ENCODE assay signal across 11 cellular contexts in genomic region chr12:109115404-109115757, GRCh38. TPM values are rescaled to one million over a fixed set of nuclear protein-coding genes. Genes with fewer than 3 reads are reported as not detected.
DNase-seq lines count a peak whose midpoint lies in the region; ATAC-seq and TF ChIP-seq lines count a peak whose summit lies in the region.
"Had no signal": no experiment of that assay in that cellular context is flagged by ENCODE, and none has a peak within 500 bp of the region (broad histone marks: within the 10 kb centered on the region; RNA-seq: fewer than 3 reads in every experiment).

No MANE protein-coding gene starts in this region.

- no peaks in the 10 kb centered on the region for H3K36me3 ChIP-seq in parathyroid adenoma (ENCODE audit: control insufficient read depth, insufficient read depth, low read length)

- H3K27me3 Mint-ChIP-seq in type B pancreatic cell: no peaks in the 10 kb centered on the region
- H3K27me3 Mint-ChIP-seq in CD4-positive, alpha-beta T cell: no peaks in the 10 kb centered on the region
- no peaks in the 10 kb centered on the region for H3K27me3 Mint-ChIP-seq in Calu3 (ENCODE audit: unreplicated experiment)
- H3K27me3 Mint-ChIP-seq: activated naive CD8-positive, alpha-beta T cell had no signal

- peak overlapping the region; percentile 72 for H3K4me2 ChIP-seq in parathyroid adenoma (ENCODE audit: low read length)

- no peak overlapping the region for H2AFZ ChIP-seq in parathyroid adenoma

- H3K4me1 ChIP-seq in parathyroid adenoma: peaks cover 64% of the 10 kb centered on the region

- POLR2A ChIA-PET in CD4-positive, alpha-beta T cell (lab: Charles Lee): no interaction called here

- no TSS peak for BruUV-seq in Calu3 (replicated peaks; lab: Mats Ljungman, UMichigan)

- H3K4me3 ChIP-seq in parathyroid adenoma (ENCODE audit: low read depth, low read length): peak overlapping the region; percentile 41

- no peaks in the 10 kb centered on the region for H3K9me3 Mint-ChIP-seq in type B pancreatic cell
- no peaks in the 10 kb centered on the region for H3K9me3 Mint-ChIP-seq in CD4-positive, alpha-beta T cell
- no peaks in the 10 kb centered on the region for H3K9me3 Mint-ChIP-seq in Calu3 (ENCODE audit: low read depth, unreplicated experiment)
- H3K9me3 Mint-ChIP-seq: neural crest cell had no signal

- H3K27ac ChIP-seq in angular gyrus (ENCODE audit: low read depth, low read length) (peak overlapping the region; percentile 91), parathyroid adenoma (peak overlapping the region; percentile 92)
- no peak overlapping the region for H3K27ac ChIP-seq in CD4-positive, alpha-beta T cell (ENCODE audit: low read depth, low read length)

- H3K9me3 ChIP-seq in parathyroid adenoma (ENCODE audit: control insufficient read depth, low read length): no peaks in the 10 kb centered on the region
- H3K9me3 ChIP-seq in CD4-positive, alpha-beta T cell (ENCODE audit: control insufficient read depth, low read length): no peaks in the 10 kb centered on the region

- no peak overlapping the region for H3K9ac ChIP-seq in parathyroid adenoma

- no peak for DNase-seq in left ventricle myocardium superior
- no peak for DNase-seq in type B pancreatic cell (ENCODE audit: extremely low spot score, unreplicated experiment)
- no peak for DNase-seq in NK-92 (lab: John Stamatoyannopoulos, UW; ENCODE audit: unreplicated experiment)
- no peak for DNase-seq in CD4-positive, alpha-beta T cell
- no peak for DNase-seq in Calu3
- DNase-seq: activated CD4-positive, CD25-positive, alpha-beta regulatory T cell; NCI-H748 treated with DMSO at 0.1 percent for 48 hours had no signal

- no peak for TF ChIP-seq CTCF in parathyroid adenoma (IDR thresholded peaks at IDR 0.05)
- no peak for TF ChIP-seq CTCF in type B pancreatic cell (conservative IDR thresholded peaks at IDR 0.05)
- no peak for TF ChIP-seq CTCF in CD4-positive, alpha-beta T cell (IDR thresholded peaks at IDR 0.05)
- TF ChIP-seq CTCF in Calu3 (IDR thresholded peaks at IDR 0.05; ENCODE audit: unreplicated experiment): no peak

- intact Hi-C loops in left ventricle myocardium superior (cut with micrococcal nuclease) (no loop called here), Calu3 (cut with micrococcal nuclease; ENCODE audit: unreplicated experiment) (no loop called here)
- intact Hi-C loops in CD4-positive, alpha-beta T cell (cut with DNase I, micrococcal nuclease): no loop called here

- H3K4me1 Mint-ChIP-seq in type B pancreatic cell (ENCODE audit: unreplicated experiment) (peaks cover 46% of the 10 kb centered on the region), Calu3 (ENCODE audit: low read depth, unreplicated experiment) (peaks cover 13% of the 10 kb centered on the region)
- peaks cover 39% of the 10 kb centered on the region for H3K4me1 Mint-ChIP-seq in CD4-positive, alpha-beta T cell (ENCODE audit: low read depth)

- peak; percentile 1 for ATAC-seq in left ventricle myocardium superior
- ATAC-seq in CD4-positive, alpha-beta T cell (ENCODE audit: poor library complexity): no peak

- H3K36me3 Mint-ChIP-seq in type B pancreatic cell (no peaks in the 10 kb centered on the region), Calu3 (ENCODE audit: insufficient read depth, unreplicated experiment) (peaks cover 9% of the 10 kb centered on the region)
- no peaks in the 10 kb centered on the region for H3K36me3 Mint-ChIP-seq in CD4-positive, alpha-beta T cell (ENCODE audit: low read depth)
- H3K36me3 Mint-ChIP-seq: activated naive CD8-positive, alpha-beta T cell had no signal

- H3K27ac Mint-ChIP-seq in type B pancreatic cell: peak overlapping the region; percentile 65
- H3K27ac Mint-ChIP-seq in CD4-positive, alpha-beta T cell: no peak overlapping the region
- H3K27ac Mint-ChIP-seq in Calu3 (ENCODE audit: unreplicated experiment): no peak overlapping the region
- H3K27ac Mint-ChIP-seq: activated naive CD8-positive, alpha-beta T cell had no signal

- peaks cover 15% of the 10 kb centered on the region for H3K79me2 ChIP-seq in parathyroid adenoma

- H3K4me3 Mint-ChIP-seq in type B pancreatic cell (peak overlapping the region; percentile 4), Calu3 (ENCODE audit: low read depth, unreplicated experiment) (no peak overlapping the region)
- H3K4me3 Mint-ChIP-seq in CD4-positive, alpha-beta T cell: no peak overlapping the region
- H3K4me3 Mint-ChIP-seq: neural crest cell had no signal

- CTCF ChIA-PET in CD4-positive, alpha-beta T cell (lab: Charles Lee): no interaction called here
- CTCF ChIA-PET in Calu3 (lab: Charles Lee): interaction anchor here (0.6 kb wide), 1 partner anchor 54 kb away, joined by 3 read pairs; no protein-coding TSS in a partner anchor

- no peaks in the 10 kb centered on the region for H3K27me3 ChIP-seq in parathyroid adenoma (ENCODE audit: control insufficient read depth, insufficient read depth, low read length)
- H3K27me3 ChIP-seq in CD4-positive, alpha-beta T cell (ENCODE audit: control insufficient read depth, insufficient read depth, low read length): no peaks in the 10 kb centered on the region

RNA-seq across cellular contexts. Expression of gene ACACB, which starts 1.0 kb away (rescaled TPM):
- total RNA-seq in left ventricle myocardium superior (177 TPM), type B pancreatic cell (ENCODE audit: low replicate concordance) (14.6 and 22.7 TPM in 2 replicates), Calu3 (2022) (6.2 and 6.8 TPM in 2 replicates)
- total RNA-seq in CD4-positive, alpha-beta T cell: 10 to 100 TPM; 30.3 to 32.2 TPM

RNA-seq across cellular contexts. Expression of gene UNG, which starts 18.0 kb away (rescaled TPM):
- total RNA-seq in left ventricle myocardium superior (25.9 TPM), type B pancreatic cell (ENCODE audit: low replicate concordance) (49.8 and 63.0 TPM in 2 replicates), Calu3 (2022) (77.7 and 79.2 TPM in 2 replicates)
- 1 to 10 TPM; 3.3 to 3.6 TPM for total RNA-seq in CD4-positive, alpha-beta T cell

RNA-seq across cellular contexts. Expression of gene ALKBH2, which starts 22.1 kb away (rescaled TPM):
- total RNA-seq in left ventricle myocardium superior (6.6 TPM), type B pancreatic cell (ENCODE audit: low replicate concordance) (19.6 and 31.4 TPM in 2 replicates), Calu3 (2022) (43.1 and 43.2 TPM in 2 replicates)
- 10 to 100 TPM; 12.8 to 14.0 TPM for total RNA-seq in CD4-positive, alpha-beta T cell
